1 cellular context compared by ENCODE assay signal in the genomic region with DNA sequence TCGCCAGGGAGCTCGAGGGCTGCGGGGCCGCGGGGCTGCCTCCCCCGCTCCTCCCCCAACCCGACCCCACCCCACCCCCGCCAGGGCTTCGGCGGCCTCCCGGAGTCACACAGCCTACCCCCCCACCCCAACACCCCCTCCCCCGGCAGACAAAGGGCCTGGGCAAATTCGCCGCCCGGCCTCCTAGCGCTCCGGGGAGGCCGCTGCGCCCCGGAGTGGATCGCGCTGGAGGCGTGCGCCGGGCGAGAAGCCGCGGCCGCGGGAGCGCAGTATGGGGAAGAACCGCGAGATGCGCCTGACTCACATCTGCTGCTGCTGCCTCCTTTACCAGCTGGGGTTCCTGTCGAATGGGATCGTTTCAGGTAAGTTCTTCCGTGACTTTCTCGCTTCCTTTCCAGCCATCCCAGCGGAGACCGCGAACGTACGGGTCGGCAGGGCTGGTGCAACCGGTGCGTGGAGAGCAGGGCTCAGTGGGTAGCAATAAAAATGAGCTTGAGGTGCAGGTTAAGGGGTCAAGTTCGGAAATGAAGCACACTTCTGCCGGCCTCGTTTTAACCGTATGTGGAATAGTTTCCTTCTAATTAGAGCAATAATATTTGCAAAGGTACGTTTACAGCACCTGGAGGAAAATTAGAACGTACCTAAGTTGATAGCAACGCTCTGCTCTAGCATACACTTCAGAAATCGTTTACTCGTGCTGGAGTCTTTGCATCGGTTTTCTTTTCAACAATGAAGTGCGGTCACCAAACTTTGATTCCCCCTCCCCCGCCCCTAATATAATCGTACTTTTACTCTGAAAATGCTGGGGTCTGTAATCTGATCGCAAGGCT.
TF ChIP-seq lines count a peak whose summit lies in the region.

A gene with protein sequence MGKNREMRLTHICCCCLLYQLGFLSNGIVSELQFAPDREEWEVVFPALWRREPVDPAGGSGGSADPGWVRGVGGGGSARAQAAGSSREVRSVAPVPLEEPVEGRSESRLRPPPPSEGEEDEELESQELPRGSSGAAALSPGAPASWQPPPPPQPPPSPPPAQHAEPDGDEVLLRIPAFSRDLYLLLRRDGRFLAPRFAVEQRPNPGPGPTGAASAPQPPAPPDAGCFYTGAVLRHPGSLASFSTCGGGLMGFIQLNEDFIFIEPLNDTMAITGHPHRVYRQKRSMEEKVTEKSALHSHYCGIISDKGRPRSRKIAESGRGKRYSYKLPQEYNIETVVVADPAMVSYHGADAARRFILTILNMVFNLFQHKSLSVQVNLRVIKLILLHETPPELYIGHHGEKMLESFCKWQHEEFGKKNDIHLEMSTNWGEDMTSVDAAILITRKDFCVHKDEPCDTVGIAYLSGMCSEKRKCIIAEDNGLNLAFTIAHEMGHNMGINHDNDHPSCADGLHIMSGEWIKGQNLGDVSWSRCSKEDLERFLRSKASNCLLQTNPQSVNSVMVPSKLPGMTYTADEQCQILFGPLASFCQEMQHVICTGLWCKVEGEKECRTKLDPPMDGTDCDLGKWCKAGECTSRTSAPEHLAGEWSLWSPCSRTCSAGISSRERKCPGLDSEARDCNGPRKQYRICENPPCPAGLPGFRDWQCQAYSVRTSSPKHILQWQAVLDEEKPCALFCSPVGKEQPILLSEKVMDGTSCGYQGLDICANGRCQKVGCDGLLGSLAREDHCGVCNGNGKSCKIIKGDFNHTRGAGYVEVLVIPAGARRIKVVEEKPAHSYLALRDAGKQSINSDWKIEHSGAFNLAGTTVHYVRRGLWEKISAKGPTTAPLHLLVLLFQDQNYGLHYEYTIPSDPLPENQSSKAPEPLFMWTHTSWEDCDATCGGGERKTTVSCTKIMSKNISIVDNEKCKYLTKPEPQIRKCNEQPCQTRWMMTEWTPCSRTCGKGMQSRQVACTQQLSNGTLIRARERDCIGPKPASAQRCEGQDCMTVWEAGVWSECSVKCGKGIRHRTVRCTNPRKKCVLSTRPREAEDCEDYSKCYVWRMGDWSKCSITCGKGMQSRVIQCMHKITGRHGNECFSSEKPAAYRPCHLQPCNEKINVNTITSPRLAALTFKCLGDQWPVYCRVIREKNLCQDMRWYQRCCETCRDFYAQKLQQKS (plus strand): TSS at position 178 of the 830 bp plus-strand sequence. CDS start 94 bp downstream, at position 272.

TF ChIP-seq in GM12878, 131 proteins besides CTCF, POLR2A, EP300 and RAD21:
- TF ChIP-seq ZNF622 (IDR thresholded peaks at IDR 0.05) (no peak), RELA (IDR thresholded peaks at IDR 0.05; ENCODE audit: borderline replicate concordance, partially characterized antibody) (no peak), RUNX3 (IDR thresholded peaks at IDR 0.05; ENCODE audit: low read length) (no peak), BACH1 (IDR thresholded peaks at IDR 0.05; ENCODE audit: borderline replicate concordance) (no peak), MEF2A (IDR thresholded peaks at IDR 0.05; ENCODE audit: insufficient read depth, low read depth, low read length) (no peak), FOS (IDR thresholded peaks at IDR 0.05; ENCODE audit: borderline replicate concordance, extremely low read depth, insufficient read length) (no peak), ASH2L (IDR thresholded peaks at IDR 0.05; ENCODE audit: borderline replicate concordance, low read depth) (no peak), NFIC (IDR thresholded peaks at IDR 0.05; ENCODE audit: low read depth, low read length) (no peak), CBFB (IDR thresholded peaks at IDR 0.05; ENCODE audit: low read depth) (no peak), IKZF2 (IDR thresholded peaks at IDR 0.05) (no peak), SREBF1 (IDR thresholded peaks at IDR 0.05; ENCODE audit: low read length) (no peak)
- TF ChIP-seq, protein P1, sequence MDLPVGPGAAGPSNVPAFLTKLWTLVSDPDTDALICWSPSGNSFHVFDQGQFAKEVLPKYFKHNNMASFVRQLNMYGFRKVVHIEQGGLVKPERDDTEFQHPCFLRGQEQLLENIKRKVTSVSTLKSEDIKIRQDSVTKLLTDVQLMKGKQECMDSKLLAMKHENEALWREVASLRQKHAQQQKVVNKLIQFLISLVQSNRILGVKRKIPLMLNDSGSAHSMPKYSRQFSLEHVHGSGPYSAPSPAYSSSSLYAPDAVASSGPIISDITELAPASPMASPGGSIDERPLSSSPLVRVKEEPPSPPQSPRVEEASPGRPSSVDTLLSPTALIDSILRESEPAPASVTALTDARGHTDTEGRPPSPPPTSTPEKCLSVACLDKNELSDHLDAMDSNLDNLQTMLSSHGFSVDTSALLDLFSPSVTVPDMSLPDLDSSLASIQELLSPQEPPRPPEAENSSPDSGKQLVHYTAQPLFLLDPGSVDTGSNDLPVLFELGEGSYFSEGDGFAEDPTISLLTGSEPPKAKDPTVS (IDR thresholded peaks at IDR 0.05; ENCODE audit: low read depth, low read length), result no peak
- TF ChIP-seq, protein P2, sequence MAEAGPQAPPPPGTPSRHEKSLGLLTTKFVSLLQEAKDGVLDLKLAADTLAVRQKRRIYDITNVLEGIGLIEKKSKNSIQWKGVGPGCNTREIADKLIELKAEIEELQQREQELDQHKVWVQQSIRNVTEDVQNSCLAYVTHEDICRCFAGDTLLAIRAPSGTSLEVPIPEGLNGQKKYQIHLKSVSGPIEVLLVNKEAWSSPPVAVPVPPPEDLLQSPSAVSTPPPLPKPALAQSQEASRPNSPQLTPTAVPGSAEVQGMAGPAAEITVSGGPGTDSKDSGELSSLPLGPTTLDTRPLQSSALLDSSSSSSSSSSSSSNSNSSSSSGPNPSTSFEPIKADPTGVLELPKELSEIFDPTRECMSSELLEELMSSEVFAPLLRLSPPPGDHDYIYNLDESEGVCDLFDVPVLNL (IDR thresholded peaks at IDR 0.05; ENCODE audit: low read depth, low read length), result no peak
- TF ChIP-seq, protein P3, sequence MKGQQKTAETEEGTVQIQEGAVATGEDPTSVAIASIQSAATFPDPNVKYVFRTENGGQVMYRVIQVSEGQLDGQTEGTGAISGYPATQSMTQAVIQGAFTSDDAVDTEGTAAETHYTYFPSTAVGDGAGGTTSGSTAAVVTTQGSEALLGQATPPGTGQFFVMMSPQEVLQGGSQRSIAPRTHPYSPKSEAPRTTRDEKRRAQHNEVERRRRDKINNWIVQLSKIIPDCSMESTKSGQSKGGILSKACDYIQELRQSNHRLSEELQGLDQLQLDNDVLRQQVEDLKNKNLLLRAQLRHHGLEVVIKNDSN (IDR thresholded peaks at IDR 0.05; ENCODE audit: borderline replicate concordance, extremely low read length, insufficient read depth, low read depth, low read length), result no peak
- TF ChIP-seq, protein P4, sequence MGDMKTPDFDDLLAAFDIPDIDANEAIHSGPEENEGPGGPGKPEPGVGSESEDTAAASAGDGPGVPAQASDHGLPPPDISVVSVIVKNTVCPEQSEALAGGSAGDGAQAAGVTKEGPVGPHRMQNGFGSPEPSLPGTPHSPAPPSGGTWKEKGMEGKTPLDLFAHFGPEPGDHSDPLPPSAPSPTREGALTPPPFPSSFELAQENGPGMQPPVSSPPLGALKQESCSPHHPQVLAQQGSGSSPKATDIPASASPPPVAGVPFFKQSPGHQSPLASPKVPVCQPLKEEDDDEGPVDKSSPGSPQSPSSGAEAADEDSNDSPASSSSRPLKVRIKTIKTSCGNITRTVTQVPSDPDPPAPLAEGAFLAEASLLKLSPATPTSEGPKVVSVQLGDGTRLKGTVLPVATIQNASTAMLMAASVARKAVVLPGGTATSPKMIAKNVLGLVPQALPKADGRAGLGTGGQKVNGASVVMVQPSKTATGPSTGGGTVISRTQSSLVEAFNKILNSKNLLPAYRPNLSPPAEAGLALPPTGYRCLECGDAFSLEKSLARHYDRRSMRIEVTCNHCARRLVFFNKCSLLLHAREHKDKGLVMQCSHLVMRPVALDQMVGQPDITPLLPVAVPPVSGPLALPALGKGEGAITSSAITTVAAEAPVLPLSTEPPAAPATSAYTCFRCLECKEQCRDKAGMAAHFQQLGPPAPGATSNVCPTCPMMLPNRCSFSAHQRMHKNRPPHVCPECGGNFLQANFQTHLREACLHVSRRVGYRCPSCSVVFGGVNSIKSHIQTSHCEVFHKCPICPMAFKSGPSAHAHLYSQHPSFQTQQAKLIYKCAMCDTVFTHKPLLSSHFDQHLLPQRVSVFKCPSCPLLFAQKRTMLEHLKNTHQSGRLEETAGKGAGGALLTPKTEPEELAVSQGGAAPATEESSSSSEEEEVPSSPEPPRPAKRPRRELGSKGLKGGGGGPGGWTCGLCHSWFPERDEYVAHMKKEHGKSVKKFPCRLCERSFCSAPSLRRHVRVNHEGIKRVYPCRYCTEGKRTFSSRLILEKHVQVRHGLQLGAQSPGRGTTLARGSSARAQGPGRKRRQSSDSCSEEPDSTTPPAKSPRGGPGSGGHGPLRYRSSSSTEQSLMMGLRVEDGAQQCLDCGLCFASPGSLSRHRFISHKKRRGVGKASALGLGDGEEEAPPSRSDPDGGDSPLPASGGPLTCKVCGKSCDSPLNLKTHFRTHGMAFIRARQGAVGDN (IDR thresholded peaks at IDR 0.05), result no peak
TF ChIP-seq in GM12878: peak in this region for 0.
